ENCODE assay signal across 8 cellular contexts in the genomic region with DNA sequence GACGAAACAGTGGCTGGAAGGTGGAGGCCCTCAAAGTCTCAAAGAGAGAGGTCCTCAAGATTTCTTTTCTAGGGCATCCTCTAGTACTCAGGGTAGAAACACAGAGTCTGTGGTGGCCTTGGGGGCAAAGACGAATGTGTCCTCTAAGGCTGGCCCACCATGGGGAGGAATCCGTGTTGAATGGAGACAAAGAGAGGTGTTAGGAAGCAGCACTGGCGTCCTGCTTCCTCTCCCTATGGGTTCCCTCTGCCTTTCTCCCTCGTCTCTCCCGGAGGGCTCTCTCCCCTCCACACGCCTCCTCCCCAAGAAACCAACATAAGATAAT.
DNase-seq lines count a peak whose midpoint lies in the region; ATAC-seq and TF ChIP-seq lines count a peak whose summit lies in the region.

No MANE protein-coding gene starts in this region.

- POLR2A ChIA-PET in activated CD4-positive, alpha-beta T cell treated with anti-CD3 and anti-CD28 coated beads, Interleukin-2, amount 10 ng/mL, durations not matched to agents 7 days and 5 days (lab: Charles Lee) = no interaction called here

- H3K27ac Mint-ChIP-seq in activated CD4-positive, alpha-beta T cell treated with anti-CD3 and anti-CD28 coated beads, Interleukin-2, amount 10 ng/mL, durations not matched to agents 7 days and 5 days = peak overlapping the region; percentile 77

- 49% methylated on average over 7 of the region's 7 CpGs for WGBS in esophagus muscularis mucosa

- no peaks in the 10 kb centered on the region for H3K9me3 ChIP-seq in esophagus muscularis mucosa

- peaks cover 7% of the 10 kb centered on the region for H3K27me3 Mint-ChIP-seq in activated CD4-positive, alpha-beta T cell treated with anti-CD3 and anti-CD28 coated beads, Interleukin-2, amount 10 ng/mL, durations not matched to agents 7 days and 5 days

- H3K36me3 ChIP-seq in esophagus muscularis mucosa (no peaks in the 10 kb centered on the region), rectal smooth muscle tissue (ENCODE audit: control insufficient read depth, insufficient read depth, low read length) (no peaks in the 10 kb centered on the region)

- H3K27ac ChIP-seq in esophagus muscularis mucosa (replicated peaks in 1 of 4) (peak overlapping the region; percentile 77 to 90 (median 85)), rectal smooth muscle tissue (ENCODE audit: low read depth, low read length) (peak overlapping the region; percentile 48)

- peak overlapping the region; percentile 72 for H3K4me3 Mint-ChIP-seq in activated CD4-positive, alpha-beta T cell treated with anti-CD3 and anti-CD28 coated beads, Interleukin-2, amount 10 ng/mL, durations not matched to agents 7 days and 5 days

- no peak for TF ChIP-seq POLR2A in esophagus muscularis mucosa (IDR thresholded peaks at IDR 0.05; ENCODE audit: low read depth)

- TF ChIP-seq EP300 in esophagus muscularis mucosa (IDR thresholded peaks at IDR 0.05) = no peak

- peaks cover 10 to 30% (median 21%) of the 10 kb centered on the region in 4 donors for H3K4me1 ChIP-seq in esophagus muscularis mucosa
- H3K4me1 ChIP-seq in rectal smooth muscle tissue (ENCODE audit: control insufficient read depth, insufficient read depth, low read length) = no peaks in the 10 kb centered on the region

- H3K9me3 Mint-ChIP-seq in activated CD4-positive, alpha-beta T cell treated with anti-CD3 and anti-CD28 coated beads, Interleukin-2, amount 10 ng/mL, durations not matched to agents 7 days and 5 days = no peaks in the 10 kb centered on the region

- ATAC-seq in HG03342 (IDR thresholded peaks at IDR 0.05; ENCODE audit: unreplicated experiment) (no peak), GM21526 (IDR thresholded peaks at IDR 0.05; ENCODE audit: low FRiP score, unreplicated experiment) (no peak)

- H3K27me3 ChIP-seq in esophagus muscularis mucosa (no peaks in the 10 kb centered on the region), rectal smooth muscle tissue (ENCODE audit: control insufficient read depth, insufficient read depth, low read length) (no peaks in the 10 kb centered on the region)

- CTCF ChIA-PET in activated CD4-positive, alpha-beta T cell treated with anti-CD3 and anti-CD28 coated beads, Interleukin-2, amount 10 ng/mL, durations not matched to agents 7 days and 5 days (lab: Charles Lee) = interaction anchor here (1.4 kb wide), 1 partner anchor 24 kb away, joined by 5 read pairs; no protein-coding TSS in a partner anchor

- H3K9ac ChIP-seq in rectal smooth muscle tissue (ENCODE audit: low read length) = peak overlapping the region; percentile 60

- intact Hi-C loops in esophagus muscularis mucosa (cut with DNase I) = loop anchor here (5.0 to 10.0 kb wide), 3 partner anchors 65 to 288 kb away; no protein-coding TSS in a partner anchor

- TF ChIP-seq CTCF in esophagus muscularis mucosa (IDR thresholded peaks at IDR 0.05) = no peak

- peaks cover 39% of the 10 kb centered on the region for H3K4me1 Mint-ChIP-seq in activated CD4-positive, alpha-beta T cell treated with anti-CD3 and anti-CD28 coated beads, Interleukin-2, amount 10 ng/mL, durations not matched to agents 7 days and 5 days

- H3K4me3 ChIP-seq in esophagus muscularis mucosa (peak overlapping the region; percentile 60 to 74 (median 64)), rectal smooth muscle tissue (ENCODE audit: low read length) (peak overlapping the region; percentile 70)

- no peak for DNase-seq in activated CD4-positive, alpha-beta T cell treated with anti-CD3 and anti-CD28 coated beads, Interleukin-2, amount 10 ng/mL, durations not matched to agents 7 days and 5 days
- no peak for DNase-seq in activated CD4-positive, alpha-beta T cell treated with anti-CD3 and anti-CD28 coated beads, Interleukin-2, amount 50 U/mL, for 1 hour
- peak; percentile 81 for DNase-seq in NCI-H69 (lab: John Stamatoyannopoulos, UW)
- DNase-seq in esophagus muscularis mucosa (ENCODE audit: extremely low spot score) = no peak
- DNase-seq in cerebellar nuclear complex (lab: John Stamatoyannopoulos, UW) = no peak

- no peaks in the 10 kb centered on the region for H3K36me3 Mint-ChIP-seq in activated CD4-positive, alpha-beta T cell treated with anti-CD3 and anti-CD28 coated beads, Interleukin-2, amount 10 ng/mL, durations not matched to agents 7 days and 5 days (ENCODE audit: low read depth)
